ENCODE assay signal across 12 cellular contexts in the genomic region with DNA sequence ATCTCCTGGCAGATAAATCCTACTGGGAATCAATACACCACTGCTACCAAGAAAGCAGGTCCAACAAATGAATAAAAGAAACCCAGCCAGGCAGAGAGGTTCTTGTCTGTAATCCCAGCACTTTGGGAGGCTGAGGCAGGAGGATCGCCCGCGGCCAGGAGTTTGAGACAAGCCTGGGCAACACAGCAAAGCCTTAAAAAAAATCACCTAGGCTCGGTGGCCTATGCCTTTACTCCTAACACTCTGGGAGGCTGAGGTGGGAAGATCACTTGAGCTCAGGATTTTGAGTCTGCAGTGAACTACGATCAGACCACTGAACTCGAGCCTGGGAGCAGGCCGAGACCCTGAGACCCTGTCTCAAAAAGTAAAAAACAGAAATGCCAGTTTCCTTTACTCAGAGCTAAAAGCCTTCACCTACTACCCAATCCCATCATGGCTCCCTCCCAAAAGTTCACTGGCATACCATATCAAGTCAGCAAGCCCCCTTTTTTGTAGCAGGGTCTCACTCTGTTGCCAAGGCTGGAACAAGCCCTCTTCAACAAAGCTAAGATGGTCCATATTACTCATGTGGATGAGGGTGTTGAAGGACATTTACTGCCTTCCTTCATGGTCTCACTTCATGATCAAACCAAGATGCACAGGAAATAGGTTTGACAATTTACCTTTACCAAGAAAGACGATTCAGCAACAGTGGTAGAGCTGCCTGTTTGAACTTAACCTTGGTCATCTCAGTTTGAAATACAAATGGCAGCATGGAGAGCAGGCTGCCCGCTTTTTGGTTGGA. TPM values are rescaled to one million over a fixed set of nuclear protein-coding genes. Genes with fewer than 3 reads are reported as not detected.
DNase-seq lines count a peak whose midpoint lies in the region; ATAC-seq and TF ChIP-seq lines count a peak whose summit lies in the region.
"Had no signal": no experiment of that assay in that cellular context is flagged by ENCODE, and none has a peak within 500 bp of the region (broad histone marks: within the 10 kb centered on the region; RNA-seq: fewer than 3 reads in every experiment).

No MANE protein-coding gene starts in this region.

- no peaks in the 10 kb centered on the region for H3K9me3 Mint-ChIP-seq in activated CD4-positive, alpha-beta T cell treated with anti-CD3 and anti-CD28 coated beads, Interleukin-2, amount 10 ng/mL, durations not matched to agents 24 days and 14 days
- no peaks in the 10 kb centered on the region for H3K9me3 Mint-ChIP-seq in T-helper 1 cell treated with Interleukin-12 subunit alpha and Interleukin-12 subunit beta and Interleukin-4 antibody, amounts not matched to agents 30 μg/mL and 1 μg/mL, for 36 hours
- H3K9me3 Mint-ChIP-seq in stimulated activated naive B cell treated with anti-CD40 and anti-IgM and Interleukin-4, amounts not matched to agents 10 μg/mL and 1 μg/mL and 100 μg/mL, for 72 hours = peaks cover 0 to 2% of the 10 kb centered on the region in 2 donors

- H3K36me3 ChIP-seq in esophagus muscularis mucosa (no peaks in the 10 kb centered on the region), uterus (no peaks in the 10 kb centered on the region)

- H3K36me3 Mint-ChIP-seq in activated CD4-positive, alpha-beta T cell treated with anti-CD3 and anti-CD28 coated beads, Interleukin-2, amount 10 ng/mL, durations not matched to agents 24 days and 14 days (ENCODE audit: low read depth) = peaks cover 67% of the 10 kb centered on the region
- peaks cover 51% of the 10 kb centered on the region for H3K36me3 Mint-ChIP-seq in T-helper 1 cell treated with Interleukin-12 subunit alpha and Interleukin-12 subunit beta and Interleukin-4 antibody, amounts not matched to agents 30 μg/mL and 1 μg/mL, for 36 hours (ENCODE audit: low read depth)
- H3K36me3 Mint-ChIP-seq in stimulated activated naive B cell treated with anti-CD40 and anti-IgM and Interleukin-4, amounts not matched to agents 10 μg/mL and 1 μg/mL and 100 μg/mL, for 72 hours = peaks cover 69 to 87% of the 10 kb centered on the region in 2 donors

- no peaks in the 10 kb centered on the region for H3K27me3 Mint-ChIP-seq in activated CD4-positive, alpha-beta T cell treated with anti-CD3 and anti-CD28 coated beads, Interleukin-2, amount 10 ng/mL, durations not matched to agents 24 days and 14 days
- H3K27me3 Mint-ChIP-seq in T-helper 1 cell treated with Interleukin-12 subunit alpha and Interleukin-12 subunit beta and Interleukin-4 antibody, amounts not matched to agents 30 μg/mL and 1 μg/mL, for 36 hours (ENCODE audit: low read depth) = no peaks in the 10 kb centered on the region
- no peaks in the 10 kb centered on the region for H3K27me3 Mint-ChIP-seq in stimulated activated naive B cell treated with anti-CD40 and anti-IgM and Interleukin-4, amounts not matched to agents 10 μg/mL and 1 μg/mL and 100 μg/mL, for 72 hours

- no peaks in the 10 kb centered on the region for H3K27me3 ChIP-seq in esophagus muscularis mucosa
- no peaks in the 10 kb centered on the region for H3K27me3 ChIP-seq in uterus

- peaks cover 65% of the 10 kb centered on the region for H3K4me1 Mint-ChIP-seq in activated CD4-positive, alpha-beta T cell treated with anti-CD3 and anti-CD28 coated beads, Interleukin-2, amount 10 ng/mL, durations not matched to agents 24 days and 14 days
- peaks cover 69% of the 10 kb centered on the region for H3K4me1 Mint-ChIP-seq in T-helper 1 cell treated with Interleukin-12 subunit alpha and Interleukin-12 subunit beta and Interleukin-4 antibody, amounts not matched to agents 30 μg/mL and 1 μg/mL, for 36 hours (ENCODE audit: low read depth)
- H3K4me1 Mint-ChIP-seq in stimulated activated naive B cell treated with anti-CD40 and anti-IgM and Interleukin-4, amounts not matched to agents 10 μg/mL and 1 μg/mL and 100 μg/mL, for 72 hours = peaks cover 56 to 79% of the 10 kb centered on the region in 2 donors

- peak overlapping the region; percentile 96 for H3K4me3 Mint-ChIP-seq in activated CD4-positive, alpha-beta T cell treated with anti-CD3 and anti-CD28 coated beads, Interleukin-2, amount 10 ng/mL, durations not matched to agents 24 days and 14 days
- H3K4me3 Mint-ChIP-seq in T-helper 1 cell treated with Interleukin-12 subunit alpha and Interleukin-12 subunit beta and Interleukin-4 antibody, amounts not matched to agents 30 μg/mL and 1 μg/mL, for 36 hours = peak overlapping the region; percentile 93
- H3K4me3 Mint-ChIP-seq in stimulated activated naive B cell treated with anti-CD40 and anti-IgM and Interleukin-4, amounts not matched to agents 10 μg/mL and 1 μg/mL and 100 μg/mL, for 72 hours = peak overlapping the region; percentile 85 to 100

- no peak for ATAC-seq in stimulated activated naive B cell treated with anti-CD40 and anti-IgM and Interleukin-4, amounts not matched to agents 10 μg/mL and 1 μg/mL and 100 μg/mL, for 72 hours (replicated peaks)

- WGBS in esophagus muscularis mucosa = 77% methylated on average over 9 of the region's 9 CpGs

- no peak for TF ChIP-seq EP300 in esophagus muscularis mucosa (IDR thresholded peaks at IDR 0.05)

- TF ChIP-seq POLR2A in esophagus muscularis mucosa (IDR thresholded peaks at IDR 0.05; ENCODE audit: low read depth) (no peak), uterus (IDR thresholded peaks at IDR 0.05) (no peak)

- H3K4me1 ChIP-seq in esophagus muscularis mucosa = peaks cover 81 to 93% (median 89%) of the 10 kb centered on the region in 4 donors
- peaks cover 0 to 10% of the 10 kb centered on the region in 2 donors for H3K4me1 ChIP-seq in uterus

- TF ChIP-seq CTCF in esophagus muscularis mucosa (IDR thresholded peaks at IDR 0.05) (no peak), uterus (IDR thresholded peaks at IDR 0.05) (no peak)

- DNase-seq in activated CD4-positive, alpha-beta T cell treated with anti-CD3 and anti-CD28 coated beads, Interleukin-2, amount 10 ng/mL, durations not matched to agents 24 days and 14 days = peak; percentile 61
- DNase-seq in activated CD4-positive, alpha-beta T cell treated with anti-CD3 and anti-CD28 coated beads for 1 hour = no peak
- DNase-seq in esophagus muscularis mucosa (ENCODE audit: extremely low spot score) (no peak), uterus (no peak), NCI-H187 (lab: John Stamatoyannopoulos, UW) (no peak)
- DNase-seq in stimulated activated naive B cell treated with anti-CD40 and anti-IgM and Interleukin-4, amounts not matched to agents 10 μg/mL and 1 μg/mL and 100 μg/mL, for 72 hours = no peak
- DNase-seq in stimulated activated CD4-positive, alpha-beta T cell treated with anti-CD3 and anti-CD28 coated beads, Interleukin-2, amount 100 ng/mL, for 48 hours = no peak
- DNase-seq: ACHN; NCI-H2081 treated with DMSO at 0.1 percent for 48 hours; stimulated activated CD4-positive, alpha-beta T cell treated with anti-CD3 and anti-CD28 coated beads, Interleukin-4, amount 100 ng/mL, for 1 hour had no signal

- peak overlapping the region; percentile 85 for H3K27ac Mint-ChIP-seq in activated CD4-positive, alpha-beta T cell treated with anti-CD3 and anti-CD28 coated beads, Interleukin-2, amount 10 ng/mL, durations not matched to agents 24 days and 14 days
- H3K27ac Mint-ChIP-seq in T-helper 1 cell treated with Interleukin-12 subunit alpha and Interleukin-12 subunit beta and Interleukin-4 antibody, amounts not matched to agents 30 μg/mL and 1 μg/mL, for 36 hours = peak overlapping the region; percentile 94
- peak overlapping the region; percentile 99 for H3K27ac Mint-ChIP-seq in stimulated activated naive B cell treated with anti-CD40 and anti-IgM and Interleukin-4, amounts not matched to agents 10 μg/mL and 1 μg/mL and 100 μg/mL, for 72 hours

- H3K9me3 ChIP-seq in esophagus muscularis mucosa (no peaks in the 10 kb centered on the region), uterus (no peaks in the 10 kb centered on the region)

- intact Hi-C loops in activated CD4-positive, alpha-beta T cell treated with anti-CD3 and anti-CD28 coated beads, Interleukin-2, amount 10 ng/mL, durations not matched to agents 24 days and 14 days (cut with micrococcal nuclease) = loop anchor here (2.0 to 10.0 kb wide), 3 partner anchors 15 to 459 kb away; no protein-coding TSS in a partner anchor
- intact Hi-C loops in esophagus muscularis mucosa (cut with DNase I) = no loop called here
- intact Hi-C loops in uterus (cut with DNase I; ENCODE audit: low total_unique reads) = no loop called here

- no peak overlapping the region for H3K4me3 ChIP-seq in esophagus muscularis mucosa
- H3K4me3 ChIP-seq in uterus = no peak overlapping the region
- H3K4me3 ChIP-seq: lung had no signal

- H3K27ac ChIP-seq in esophagus muscularis mucosa (replicated peaks in 1 of 4) (peak overlapping the region; percentile 30 to 79 (median 73)), uterus (peak overlapping the region in 1 of 2 donors; percentile 78)

RNA-seq across cellular contexts. Expression of a gene that starts 5.3 kb away (rescaled TPM):
- 230 and 240 TPM in 2 replicates for total RNA-seq in activated CD4-positive, alpha-beta T cell treated with anti-CD3 and anti-CD28 coated beads, Interleukin-2, amount 10 ng/mL, durations not matched to agents 24 days and 14 days
- 10 to 100 TPM; 58.3 to 67.3 (median 63.9) TPM for total RNA-seq in esophagus muscularis mucosa
- total RNA-seq in uterus = 100 to 1,000 TPM in 2 of 4 donors, 10 to 100 TPM in 2; 71.2 to 207 (median 110) TPM

RNA-seq across cellular contexts. Expression of a gene that starts 5.5 kb away (rescaled TPM):
- total RNA-seq in activated CD4-positive, alpha-beta T cell treated with anti-CD3 and anti-CD28 coated beads, Interleukin-2, amount 10 ng/mL, durations not matched to agents 24 days and 14 days = 32.7 and 34.3 TPM in 2 replicates
- total RNA-seq in esophagus muscularis mucosa (1 to 10 TPM; 5.2 to 6.5 (median 6.0) TPM), uterus (10 to 100 TPM in 1 of 4 donors, 1 to 10 TPM in 3; 3.3 to 18.5 (median 5.8) TPM)
